Comparison of ENCODE assay signal across 20 cellular contexts in the genomic region with DNA sequence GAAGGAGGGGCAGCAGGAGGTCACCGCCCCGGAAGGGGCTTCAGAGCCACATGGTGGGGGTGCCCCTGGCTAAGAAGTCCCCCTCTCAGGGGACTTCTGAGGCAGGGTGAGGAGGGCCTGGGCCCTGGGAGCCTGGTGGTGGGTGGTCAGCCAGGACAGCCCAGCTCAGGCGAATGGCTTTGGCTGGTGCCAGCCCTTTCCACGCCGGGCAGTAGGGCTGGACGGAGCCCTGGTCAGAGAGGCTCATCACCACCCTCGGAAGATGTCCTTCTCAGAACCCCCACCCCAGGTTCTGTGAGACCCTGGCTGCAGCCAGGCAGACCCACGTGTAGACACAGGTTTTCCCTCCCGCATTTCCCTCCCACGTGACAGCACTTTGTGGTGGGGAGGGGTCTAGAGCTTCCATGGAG. TPM values are rescaled to one million over a fixed set of nuclear protein-coding genes. Genes with fewer than 3 reads are reported as not detected.
A peak's percentile ranks its signal among the peaks of the same experiment; 100 is the strongest.
DNase-seq lines count a peak whose midpoint lies in the region; ATAC-seq and TF ChIP-seq lines count a peak whose summit lies in the region.
"Had no signal": no experiment of that assay in that cellular context is flagged by ENCODE, and none has a peak within 500 bp of the region (broad histone marks: within the 10 kb centered on the region; RNA-seq: fewer than 3 reads in every experiment).

No MANE protein-coding gene starts in this region.

- peak; percentile 41 for DNase-seq in Right ventricle myocardium inferior (ENCODE audit: missing footprints)
- DNase-seq in left cardiac atrium, result no peak
- peak; percentile 4 for DNase-seq in 8988T
- peak; percentile 38 for DNase-seq in endodermal cell
- no peak for DNase-seq in neuronal stem cell (ENCODE audit: low spot score)
- DNase-seq in nephron progenitor cell, result no peak
- no peak for DNase-seq in NCI-H2081 (lab: John Stamatoyannopoulos, UW)
- no peak for DNase-seq in NOMO-1 (lab: John Stamatoyannopoulos, UW; ENCODE audit: unreplicated experiment in 2 of 2)
- DNase-seq: CD4-positive, CD25-positive, alpha-beta regulatory T cell; KBM-7; MV-4-11; NCI-H1105; NCI-H1436 treated with DMSO at 0.1 percent for 48 hours; NCI-H187 treated with DMSO at 0.1 percent for 48 hours; NCI-H2107; NCI-H524 treated with DMSO at 0.1 percent for 48 hours; NCI-H774; PC-3; SHP77 treated with DMSO at 0.1 percent for 48 hours had no signal

- H3K36me3 ChIP-seq in endodermal cell (ENCODE audit: control insufficient read depth, insufficient read depth, low read length), result no peaks in the 10 kb centered on the region
- peaks cover 4 to 22% of the 10 kb centered on the region in 2 donors for H3K36me3 ChIP-seq in neuronal stem cell (replicated peaks in 1 of 2; ENCODE audit: control insufficient read depth in 2 of 2, insufficient read depth in 2 of 2, low read length in 2 of 2)

- no peaks in the 10 kb centered on the region for H3K4me1 Mint-ChIP-seq in endodermal cell
- H3K4me1 Mint-ChIP-seq in nephron progenitor cell, result peaks cover 17% of the 10 kb centered on the region
- H3K4me1 Mint-ChIP-seq: CD4-positive, CD25-positive, alpha-beta regulatory T cell had no signal

- no peak overlapping the region for H3K9ac ChIP-seq in endodermal cell (ENCODE audit: extremely low read depth, low read length, poor library complexity, severe bottlenecking)
- peak overlapping the region; percentile 30 for H3K9ac ChIP-seq in neuronal stem cell (ENCODE audit: low read depth, low read length, poor library complexity)
- H3K9ac ChIP-seq: BLaER1 had no signal

- no peak overlapping the region for H3K4me3 Mint-ChIP-seq in endodermal cell
- no peak overlapping the region for H3K4me3 Mint-ChIP-seq in nephron progenitor cell
- H3K4me3 Mint-ChIP-seq: CD4-positive, CD25-positive, alpha-beta regulatory T cell had no signal

- no peak overlapping the region for H4K8ac ChIP-seq in neuronal stem cell (ENCODE audit: low read depth, low read length)

- H2BK15ac ChIP-seq in neuronal stem cell (ENCODE audit: low read length), result no peak overlapping the region

- no peak overlapping the region for H3K27ac Mint-ChIP-seq in endodermal cell
- H3K27ac Mint-ChIP-seq in nephron progenitor cell, result no peak overlapping the region
- H3K27ac Mint-ChIP-seq: CD4-positive, CD25-positive, alpha-beta regulatory T cell had no signal

- TF ChIP-seq CTCF in endodermal cell (conservative IDR thresholded peaks at IDR 0.05) (no peak), nephron progenitor cell (IDR thresholded peaks at IDR 0.05) (no peak)

- intact Hi-C loops in Right ventricle myocardium inferior (cut with DNase I), result no loop called here
- intact Hi-C loops in left cardiac atrium (cut with DNase I), result loop anchor here in 1 of 2 donors (5.0 kb wide), 1 partner anchor 33 kb away; no protein-coding TSS in a partner anchor

- H3K27ac ChIP-seq in endodermal cell (ENCODE audit: low read depth, low read length), result no peak overlapping the region
- H3K27ac ChIP-seq in neuronal stem cell (replicated peaks; ENCODE audit: low read length), result no peak overlapping the region
- H3K27ac ChIP-seq: BLaER1 had no signal

- no peaks in the 10 kb centered on the region for H3K4me1 ChIP-seq in endodermal cell (ENCODE audit: control insufficient read depth, insufficient read depth, low read length)
- H3K4me1 ChIP-seq in neuronal stem cell (ENCODE audit: control insufficient read depth in 2 of 2, insufficient read depth in 1 of 2, low read depth in 1 of 2, low read length in 2 of 2), result no peaks in the 10 kb centered on the region

- 77 to 90% methylated on average over 5 to 10 of the region's 10 CpGs for WGBS in endodermal cell (ENCODE audit: insufficient coverage in 1 of 2, insufficient read length in 1 of 2), 2 experiments
- no CpG with 5 or more reads among the region's 10 CpGs for WGBS in neuronal stem cell (ENCODE audit: extremely low coverage in 2 of 2, insufficient read length in 2 of 2, insufficient replicate concordance in 1 of 2), 2 donors

- H3K4me3 ChIP-seq in endodermal cell (ENCODE audit: low read length) (no peak overlapping the region), neuronal stem cell (ENCODE audit: low read length in 2 of 2) (no peak overlapping the region)
- H3K4me3 ChIP-seq: BLaER1 had no signal

- peaks cover 32% of the 10 kb centered on the region for H3K27me3 Mint-ChIP-seq in endodermal cell (ENCODE audit: insufficient read depth)
- no peaks in the 10 kb centered on the region for H3K27me3 Mint-ChIP-seq in nephron progenitor cell (ENCODE audit: low read depth, poor library complexity)
- H3K27me3 Mint-ChIP-seq: CD4-positive, CD25-positive, alpha-beta regulatory T cell had no signal

- H3K9me3 ChIP-seq in endodermal cell (ENCODE audit: control insufficient read depth, low read length) (no peaks in the 10 kb centered on the region), neuronal stem cell (replicated peaks in 1 of 2; ENCODE audit: control insufficient read depth in 2 of 2, insufficient read depth in 1 of 2, low read depth in 1 of 2, low read length in 2 of 2) (no peaks in the 10 kb centered on the region)
- H3K9me3 ChIP-seq: BLaER1 had no signal

- H3K4ac ChIP-seq in neuronal stem cell (ENCODE audit: low read length), result no peak overlapping the region

- H3K23ac ChIP-seq in neuronal stem cell (ENCODE audit: low read depth, low read length, poor library complexity), result no peak overlapping the region

- peak overlapping the region; percentile 28 for H3K18ac ChIP-seq in neuronal stem cell (ENCODE audit: low read length)

- peak overlapping the region; percentile 56 for H2AK5ac ChIP-seq in neuronal stem cell (ENCODE audit: low read depth, low read length)

- no peak overlapping the region for H2BK12ac ChIP-seq in neuronal stem cell (ENCODE audit: low read length)

- H3K9me3 Mint-ChIP-seq in endodermal cell, result no peaks in the 10 kb centered on the region
- H3K9me3 Mint-ChIP-seq in nephron progenitor cell, result no peaks in the 10 kb centered on the region
- H3K9me3 Mint-ChIP-seq: CD4-positive, CD25-positive, alpha-beta regulatory T cell had no signal

- H3K27me3 ChIP-seq in endodermal cell (ENCODE audit: control insufficient read depth, insufficient read depth, low read length, poor library complexity, severe bottlenecking) (no peaks in the 10 kb centered on the region), neuronal stem cell (ENCODE audit: control insufficient read depth in 3 of 3, insufficient read depth in 3 of 3, low read depth in 1 of 3, low read length in 3 of 3) (no peaks in the 10 kb centered on the region)
- H3K27me3 ChIP-seq: BLaER1 had no signal

- no peak overlapping the region for H2BK5ac ChIP-seq in neuronal stem cell (ENCODE audit: low read length)

- H2BK120ac ChIP-seq in neuronal stem cell (ENCODE audit: low read depth, low read length), result no peak overlapping the region

- H3K36me3 Mint-ChIP-seq in endodermal cell (ENCODE audit: low read depth) (peaks cover 3% of the 10 kb centered on the region), nephron progenitor cell (ENCODE audit: low read depth) (peaks cover 9% of the 10 kb centered on the region)
- H3K36me3 Mint-ChIP-seq: CD4-positive, CD25-positive, alpha-beta regulatory T cell had no signal

- H3K79me1 ChIP-seq in neuronal stem cell (ENCODE audit: low read depth, low read length), result peaks cover 13% of the 10 kb centered on the region

- H3K4me2 ChIP-seq in neuronal stem cell (ENCODE audit: insufficient read depth, low read length, poor library complexity, severe bottlenecking), result no peak overlapping the region
- H3K4me2 ChIP-seq: BLaER1 had no signal

- ATAC-seq in Right ventricle myocardium inferior, result no peak
- no peak for ATAC-seq in left cardiac atrium
- ATAC-seq: PC-3 had no signal

- no peak overlapping the region for H4K91ac ChIP-seq in neuronal stem cell (ENCODE audit: low read depth, low read length, poor library complexity)

- H3K14ac ChIP-seq in neuronal stem cell (ENCODE audit: low read length), result peak overlapping the region; percentile 82

- no peak overlapping the region for H2AFZ ChIP-seq in neuronal stem cell (ENCODE audit: low read length)

RNA-seq across cellular contexts. Expression of gene OSBPL5, which starts 35.9 kb away (rescaled TPM):
- total RNA-seq in Right ventricle myocardium inferior, result 18.4 TPM
- total RNA-seq in left cardiac atrium, result 10 to 100 TPM; 17.3 to 21.0 TPM
- total RNA-seq in endodermal cell, result 1 to 10 TPM; 1.2 to 4.8 TPM
- 15.4 TPM for polyA plus RNA-seq in endodermal cell (2013, experiment 1 of 2)
- 16.4 TPM for polyA plus RNA-seq in endodermal cell (2013, experiment 2 of 2)
- polyA plus RNA-seq in neuronal stem cell (2013, experiment 1 of 2), result 9.5 TPM
- 9.7 TPM for polyA plus RNA-seq in neuronal stem cell (2013, experiment 2 of 2)

Comparison
In these comparisons a context has a peak if more than half of its experiments do, and no peak if none do; other contexts are left out.
1. DNase-seq: peak in Right ventricle myocardium inferior (single experiment), 8988T (single experiment) and endodermal cell (single experiment); none in left cardiac atrium (single experiment), neuronal stem cell (single experiment), nephron progenitor cell (single experiment), NCI-H2081 (0 of 2) and NOMO-1 (0 of 2).